In genomic region chr11:122676638-122677037, GRCh38 we compare ENCODE assay signal across 12 cellular contexts. TPM values are rescaled to one million over a fixed set of nuclear protein-coding genes. Genes with fewer than 3 reads are reported as not detected.
DNase-seq lines count a peak whose midpoint lies in the region; ATAC-seq and TF ChIP-seq lines count a peak whose summit lies in the region.
"Had no signal": no experiment of that assay in that cellular context is flagged by ENCODE, and none has a peak within 500 bp of the region (broad histone marks: within the 10 kb centered on the region; RNA-seq: fewer than 3 reads in every experiment).

No MANE protein-coding gene starts in this region.

- intact Hi-C loops in PC-9 (cut with micrococcal nuclease; ENCODE audit: unreplicated experiment), result loop anchor here (1.0 to 2.0 kb wide), 3 partner anchors 16 to 46 kb away; no protein-coding TSS in a partner anchor

- H3K9me2 ChIP-seq in PC-9 (ENCODE audit: insufficient read depth), result no peaks in the 10 kb centered on the region

- H3K36me3 Mint-ChIP-seq in activated CD8-positive, alpha-beta memory T cell treated with anti-CD3 and anti-CD28 coated beads, Interleukin-2, amount 10 ng/mL, durations not matched to agents 7 days and 5 days, result peaks cover 18% of the 10 kb centered on the region
- H3K36me3 Mint-ChIP-seq in activated naive CD8-positive, alpha-beta T cell treated with anti-CD3 and anti-CD28 coated beads, Interleukin-2, amount 10 ng/mL, durations not matched to agents 7 days and 5 days, result peaks cover 12% of the 10 kb centered on the region
- peaks cover 2% of the 10 kb centered on the region for H3K36me3 Mint-ChIP-seq in osteocyte (ENCODE audit: unreplicated experiment)

- POLR2A ChIA-PET in PC-9 (lab: Charles Lee; ENCODE audit: unreplicated experiment), result no interaction called here
- POLR2A ChIA-PET in activated naive CD8-positive, alpha-beta T cell treated with anti-CD3 and anti-CD28 coated beads, Interleukin-2, amount 10 ng/mL, durations not matched to agents 7 days and 5 days (lab: Charles Lee), result interaction anchor here (2.3 kb wide), 1 partner anchor 80 kb away, joined by 9 read pairs; no protein-coding TSS in a partner anchor

- peaks cover 80% of the 10 kb centered on the region for H3F3A ChIP-seq in PC-9 (ENCODE audit: insufficient read depth, low read depth)

- H4K20me1 ChIP-seq in PC-9 (ENCODE audit: insufficient read depth), result no peaks in the 10 kb centered on the region

- peak overlapping the region; percentile 91 for H3K27ac ChIP-seq in PC-9

- H3K27me3 ChIP-seq in PC-9 (ENCODE audit: insufficient read depth, low read depth), result no peaks in the 10 kb centered on the region

- H3K4me1 ChIP-seq in PC-9 (replicated peaks; ENCODE audit: insufficient read depth), result peaks cover 79% of the 10 kb centered on the region

- H3K4me1 Mint-ChIP-seq in activated CD8-positive, alpha-beta memory T cell treated with anti-CD3 and anti-CD28 coated beads, Interleukin-2, amount 10 ng/mL, durations not matched to agents 7 days and 5 days, result peaks cover 27% of the 10 kb centered on the region
- peaks cover 26% of the 10 kb centered on the region for H3K4me1 Mint-ChIP-seq in activated naive CD8-positive, alpha-beta T cell treated with anti-CD3 and anti-CD28 coated beads, Interleukin-2, amount 10 ng/mL, durations not matched to agents 7 days and 5 days
- peaks cover 48% of the 10 kb centered on the region for H3K4me1 Mint-ChIP-seq in osteocyte (ENCODE audit: unreplicated experiment)

- no TSS peak for BruUV-seq in PC-9 (replicated peaks; lab: Mats Ljungman, UMichigan)

- H3K36me3 ChIP-seq in PC-9 (ENCODE audit: low read depth), result peaks cover 14% of the 10 kb centered on the region

- H2AFZ ChIP-seq in PC-9, result no peak overlapping the region

- no peak overlapping the region for H3K4me3 ChIP-seq in PC-9

- no peaks in the 10 kb centered on the region for H3K9me3 Mint-ChIP-seq in activated CD8-positive, alpha-beta memory T cell treated with anti-CD3 and anti-CD28 coated beads, Interleukin-2, amount 10 ng/mL, durations not matched to agents 7 days and 5 days (ENCODE audit: low read depth)
- no peaks in the 10 kb centered on the region for H3K9me3 Mint-ChIP-seq in activated naive CD8-positive, alpha-beta T cell treated with anti-CD3 and anti-CD28 coated beads, Interleukin-2, amount 10 ng/mL, durations not matched to agents 7 days and 5 days
- H3K9me3 Mint-ChIP-seq in osteocyte (ENCODE audit: unreplicated experiment), result no peaks in the 10 kb centered on the region

- H3K4me3 Mint-ChIP-seq in activated CD8-positive, alpha-beta memory T cell treated with anti-CD3 and anti-CD28 coated beads, Interleukin-2, amount 10 ng/mL, durations not matched to agents 7 days and 5 days, result no peak overlapping the region
- peak overlapping the region; percentile 15 for H3K4me3 Mint-ChIP-seq in activated naive CD8-positive, alpha-beta T cell treated with anti-CD3 and anti-CD28 coated beads, Interleukin-2, amount 10 ng/mL, durations not matched to agents 7 days and 5 days
- no peak overlapping the region for H3K4me3 Mint-ChIP-seq in osteocyte (ENCODE audit: unreplicated experiment)

- TF ChIP-seq CTCF in PC-9 (conservative IDR thresholded peaks at IDR 0.05), result no peak
- TF ChIP-seq CTCF in osteocyte (IDR thresholded peaks at IDR 0.05), result no peak

- no peak for DNase-seq in activated CD8-positive, alpha-beta memory T cell treated with anti-CD3 and anti-CD28 coated beads, Interleukin-2, amount 10 ng/mL, durations not matched to agents 7 days and 5 days
- DNase-seq in activated CD8-positive, alpha-beta memory T cell treated with anti-CD3 and anti-CD28 coated beads for 24 hours, result no peak
- DNase-seq in PC-9 (peak; percentile 87 to 99), osteocyte (ENCODE audit: extremely low spot score, unreplicated experiment) (no peak), OCI-M1 (lab: John Stamatoyannopoulos, UW) (no peak), NCI-H2029 treated with DMSO at 0.1 percent for 48 hours (lab: John Stamatoyannopoulos, UW) (no peak), iPS-NIHi11 (ENCODE audit: low spot score) (no peak)
- DNase-seq in activated naive CD8-positive, alpha-beta T cell treated with anti-CD3 and anti-CD28 coated beads, Interleukin-2, amount 10 ng/mL, durations not matched to agents 7 days and 5 days, result no peak
- DNase-seq: NCI-H1417; NCI-H226; right cardiac atrium; stimulated activated naive CD4-positive, alpha-beta T cell treated with Interleukin-2 at 50 U/mL for 16 hours had no signal

- H3K27me3 Mint-ChIP-seq in activated CD8-positive, alpha-beta memory T cell treated with anti-CD3 and anti-CD28 coated beads, Interleukin-2, amount 10 ng/mL, durations not matched to agents 7 days and 5 days, result no peaks in the 10 kb centered on the region
- H3K27me3 Mint-ChIP-seq in activated naive CD8-positive, alpha-beta T cell treated with anti-CD3 and anti-CD28 coated beads, Interleukin-2, amount 10 ng/mL, durations not matched to agents 7 days and 5 days, result no peaks in the 10 kb centered on the region
- H3K27me3 Mint-ChIP-seq in osteocyte (ENCODE audit: unreplicated experiment), result no peaks in the 10 kb centered on the region

- CTCF ChIA-PET in activated CD8-positive, alpha-beta memory T cell treated with anti-CD3 and anti-CD28 coated beads, Interleukin-2, amount 10 ng/mL, durations not matched to agents 7 days and 5 days (lab: Charles Lee), result interaction anchor here (3.0 to 8.9 kb wide), 2 partner anchors 21 to 78 kb away, joined by 19 to 65 read pairs; partner anchors contain the start of gene UBASH3B
- CTCF ChIA-PET in PC-9 (lab: Charles Lee), result no interaction called here

- H3K9me3 ChIP-seq in PC-9 (ENCODE audit: insufficient read depth, low read depth), result no peaks in the 10 kb centered on the region

- H3K27ac Mint-ChIP-seq in activated CD8-positive, alpha-beta memory T cell treated with anti-CD3 and anti-CD28 coated beads, Interleukin-2, amount 10 ng/mL, durations not matched to agents 7 days and 5 days, result peak overlapping the region; percentile 48
- peak overlapping the region; percentile 70 for H3K27ac Mint-ChIP-seq in activated naive CD8-positive, alpha-beta T cell treated with anti-CD3 and anti-CD28 coated beads, Interleukin-2, amount 10 ng/mL, durations not matched to agents 7 days and 5 days
- H3K27ac Mint-ChIP-seq in osteocyte (ENCODE audit: unreplicated experiment), result peak overlapping the region; percentile 19

- H3K4me2 ChIP-seq in PC-9, result peak overlapping the region; percentile 72

- H3K79me2 ChIP-seq in PC-9 (ENCODE audit: low read depth), result peaks cover 95% of the 10 kb centered on the region

- ATAC-seq in activated CD8-positive, alpha-beta memory T cell treated with anti-CD3 and anti-CD28 coated beads, Interleukin-2, amount 10 ng/mL, durations not matched to agents 7 days and 5 days, result no peak
- no peak for ATAC-seq in activated naive CD8-positive, alpha-beta T cell treated with anti-CD3 and anti-CD28 coated beads, Interleukin-2, amount 10 ng/mL, durations not matched to agents 7 days and 5 days (ENCODE audit: low read depth)
- ATAC-seq: right cardiac atrium had no signal

RNA-seq across cellular contexts. Expression of gene UBASH3B, which starts 21.1 kb away (rescaled TPM):
- 100 to 1,000 TPM in 1 of 2 experiments, 10 to 100 TPM in 1; 67.3 to 108 TPM for total RNA-seq in activated CD8-positive, alpha-beta memory T cell treated with anti-CD3 and anti-CD28 coated beads, Interleukin-2, amount 10 ng/mL, durations not matched to agents 7 days and 5 days
- total RNA-seq in PC-9 (2021) (80.3 and 81.9 TPM in 2 replicates), osteocyte (40.9 and 43.5 TPM in 2 replicates)
- total RNA-seq in activated naive CD8-positive, alpha-beta T cell treated with anti-CD3 and anti-CD28 coated beads, Interleukin-2, amount 10 ng/mL, durations not matched to agents 7 days and 5 days, result 10 to 100 TPM; 40.7 to 44.8 TPM

Comparison
In these comparisons a context has a peak if more than half of its experiments do, and no peak if none do; other contexts are left out.
1. DNase-seq: peak in PC-9 (2 of 2); none in activated CD8-positive, alpha-beta memory T cell treated with anti-CD3 and anti-CD28 coated beads, Interleukin-2, amount 10 ng/mL, durations not matched to agents 7 days and 5 days (single experiment), activated CD8-positive, alpha-beta memory T cell treated with anti-CD3 and anti-CD28 coated beads for 24 hours (single experiment), activated naive CD8-positive, alpha-beta T cell treated with anti-CD3 and anti-CD28 coated beads, Interleukin-2, amount 10 ng/mL, durations not matched to agents 7 days and 5 days (single experiment), osteocyte (single experiment), OCI-M1 (single experiment), NCI-H2029 treated with DMSO at 0.1 percent for 48 hours (single experiment) and iPS-NIHi11 (single experiment).
2. H3K27ac Mint-ChIP-seq: peak in every context shown above with its lines; median percentile 70 in activated naive CD8-positive, alpha-beta T cell treated with anti-CD3 and anti-CD28 coated beads, Interleukin-2, amount 10 ng/mL, durations not matched to agents 7 days and 5 days; 48 in activated CD8-positive, alpha-beta memory T cell treated with anti-CD3 and anti-CD28 coated beads, Interleukin-2, amount 10 ng/mL, durations not matched to agents 7 days and 5 days; 19 in osteocyte.